15 cellular contexts compared by ENCODE assay signal in genomic region chr22:41354979-41355378, GRCh38. TPM values are rescaled to one million over a fixed set of nuclear protein-coding genes. Genes with fewer than 3 reads are reported as not detected.
DNase-seq lines count a peak whose midpoint lies in the region; ATAC-seq and TF ChIP-seq lines count a peak whose summit lies in the region.
"Had no signal": no experiment of that assay in that cellular context is flagged by ENCODE, and none has a peak within 500 bp of the region (broad histone marks: within the 10 kb centered on the region; RNA-seq: fewer than 3 reads in every experiment).

No MANE protein-coding gene starts in this region.

- H3K4me1 ChIP-seq in neuronal stem cell (ENCODE audit: control insufficient read depth in 2 of 2, insufficient read depth in 1 of 2, low read depth in 1 of 2, low read length in 2 of 2), result peaks cover under 1 to 8% of the 10 kb centered on the region in 2 donors
- H3K4me1 ChIP-seq in effector memory CD4-positive, alpha-beta T cell (ENCODE audit: control insufficient read depth, insufficient read depth, low read length, poor library complexity, severe bottlenecking), result no peaks in the 10 kb centered on the region

- no peak for ATAC-seq in activated naive CD4-positive, alpha-beta T cell treated with anti-CD3 and anti-CD28 coated beads, Interleukin-2, amount 50 U/mL, for 72 hours
- no peak for ATAC-seq in WTC11
- ATAC-seq: CD8-positive, alpha-beta T cell had no signal

- H3K27me3 Mint-ChIP-seq in activated naive CD4-positive, alpha-beta T cell treated with anti-CD3 and anti-CD28 coated beads for 36 hours (ENCODE audit: low read depth), result no peaks in the 10 kb centered on the region
- H3K27me3 Mint-ChIP-seq in WTC11 (ENCODE audit: low read depth), result no peaks in the 10 kb centered on the region

- no peaks in the 10 kb centered on the region for H3K4me1 Mint-ChIP-seq in activated naive CD4-positive, alpha-beta T cell treated with anti-CD3 and anti-CD28 coated beads for 36 hours (ENCODE audit: low read depth)
- H3K4me1 Mint-ChIP-seq in WTC11, result peaks cover 7% of the 10 kb centered on the region
- H3K4me1 Mint-ChIP-seq: CD14-positive monocyte had no signal

- no peak overlapping the region for H4K91ac ChIP-seq in neuronal stem cell (ENCODE audit: low read depth, low read length, poor library complexity)

- no peak overlapping the region for H2BK15ac ChIP-seq in neuronal stem cell (ENCODE audit: low read length)

- no peak overlapping the region for H2AK5ac ChIP-seq in neuronal stem cell (ENCODE audit: low read depth, low read length)

- no peak overlapping the region for H2BK12ac ChIP-seq in neuronal stem cell (ENCODE audit: low read length)

- H3K36me3 Mint-ChIP-seq in activated naive CD4-positive, alpha-beta T cell treated with anti-CD3 and anti-CD28 coated beads, Interleukin-2, amount 50 U/mL, for 72 hours, result no peaks in the 10 kb centered on the region
- peaks cover 13% of the 10 kb centered on the region for H3K36me3 Mint-ChIP-seq in activated naive CD4-positive, alpha-beta T cell treated with anti-CD3 and anti-CD28 coated beads for 36 hours (ENCODE audit: low read depth)
- H3K36me3 Mint-ChIP-seq in WTC11, result peaks cover 25% of the 10 kb centered on the region

- H3K23ac ChIP-seq in neuronal stem cell (ENCODE audit: low read depth, low read length, poor library complexity), result no peak overlapping the region

- H3K79me1 ChIP-seq in neuronal stem cell (ENCODE audit: low read depth, low read length), result peaks cover 4% of the 10 kb centered on the region

- H3K36me3 ChIP-seq in neuronal stem cell (replicated peaks in 1 of 2; ENCODE audit: control insufficient read depth in 2 of 2, insufficient read depth in 2 of 2, low read length in 2 of 2), result peaks cover 55 to 90% of the 10 kb centered on the region in 2 donors
- peaks cover 67% of the 10 kb centered on the region for H3K36me3 ChIP-seq in effector memory CD4-positive, alpha-beta T cell (ENCODE audit: control insufficient read depth, insufficient read depth, low read length)

- no peak overlapping the region for H3K18ac ChIP-seq in neuronal stem cell (ENCODE audit: low read length)

- no peaks in the 10 kb centered on the region for H3K9me3 Mint-ChIP-seq in activated naive CD4-positive, alpha-beta T cell treated with anti-CD3 and anti-CD28 coated beads, Interleukin-2, amount 50 U/mL, for 72 hours
- no peaks in the 10 kb centered on the region for H3K9me3 Mint-ChIP-seq in activated naive CD4-positive, alpha-beta T cell treated with anti-CD3 and anti-CD28 coated beads for 36 hours
- H3K9me3 Mint-ChIP-seq in WTC11, result no peaks in the 10 kb centered on the region
- H3K9me3 Mint-ChIP-seq: CD8-positive, alpha-beta T cell had no signal

- no peak overlapping the region for H3K4me3 ChIP-seq in neuronal stem cell (ENCODE audit: low read length in 2 of 2)
- H3K4me3 ChIP-seq in effector memory CD4-positive, alpha-beta T cell (ENCODE audit: insufficient read depth, low read depth, low read length, poor library complexity, severe bottlenecking), result no peak overlapping the region

- WGBS in neuronal stem cell (ENCODE audit: extremely low coverage in 2 of 2, insufficient read length in 2 of 2, insufficient replicate concordance in 1 of 2), 2 donors, result no CpG with 5 or more reads among the region's 10 CpGs

- H3K4me2 ChIP-seq in neuronal stem cell (ENCODE audit: insufficient read depth, low read length, poor library complexity, severe bottlenecking), result no peak overlapping the region

- no peak for DNase-seq in activated naive CD4-positive, alpha-beta T cell treated with anti-CD3 and anti-CD28 coated beads, Interleukin-2, amount 50 U/mL, for 72 hours (ENCODE audit: low spot score in 2 of 2)
- no peak for DNase-seq in activated naive CD4-positive, alpha-beta T cell treated with anti-CD3 and anti-CD28 coated beads for 36 hours
- DNase-seq in WTC11 (ENCODE audit: low spot score), result no peak
- no peak for DNase-seq in neuronal stem cell (ENCODE audit: low spot score)
- no peak for DNase-seq in effector memory CD4-positive, alpha-beta T cell
- no peak for DNase-seq in caudate nucleus (lab: John Stamatoyannopoulos, UW)
- DNase-seq in RPMI8226, result no peak
- DNase-seq: CD8-positive, alpha-beta T cell; COR-L47; DMS53; GF-D8; GOT3; HCEC 1CT had no signal

- H3K4me3 Mint-ChIP-seq in activated naive CD4-positive, alpha-beta T cell treated with anti-CD3 and anti-CD28 coated beads for 36 hours, result no peak overlapping the region
- no peak overlapping the region for H3K4me3 Mint-ChIP-seq in WTC11
- H3K4me3 Mint-ChIP-seq: CD14-positive monocyte; CD8-positive, alpha-beta T cell had no signal

- TF ChIP-seq CTCF in WTC11 (IDR thresholded peaks at IDR 0.05), result no peak

- H3K27me3 ChIP-seq in neuronal stem cell (ENCODE audit: control insufficient read depth in 3 of 3, insufficient read depth in 3 of 3, low read depth in 1 of 3, low read length in 3 of 3), result no peaks in the 10 kb centered on the region
- no peaks in the 10 kb centered on the region for H3K27me3 ChIP-seq in effector memory CD4-positive, alpha-beta T cell (replicated peaks; ENCODE audit: control insufficient read depth, insufficient read depth, low read length, poor library complexity, severe bottlenecking)

- intact Hi-C loops in activated naive CD4-positive, alpha-beta T cell treated with anti-CD3 and anti-CD28 coated beads for 36 hours (cut with micrococcal nuclease), result no loop called here

- POLR2A ChIA-PET in WTC11 (lab: Charles Lee), result no interaction called here

- no peak overlapping the region for H3K14ac ChIP-seq in neuronal stem cell (ENCODE audit: low read length)

- H3K27ac ChIP-seq in neuronal stem cell (replicated peaks; ENCODE audit: low read length) (no peak overlapping the region), caudate nucleus (ENCODE audit: low read depth, low read length) (no peak overlapping the region)
- H3K27ac ChIP-seq in effector memory CD4-positive, alpha-beta T cell (ENCODE audit: insufficient read depth, low read length, poor library complexity, severe bottlenecking), result no peak overlapping the region
- H3K27ac ChIP-seq: 22Rv1 had no signal

- no peak overlapping the region for H3K9ac ChIP-seq in neuronal stem cell (ENCODE audit: low read depth, low read length, poor library complexity)

- no peak overlapping the region for H2AFZ ChIP-seq in neuronal stem cell (ENCODE audit: low read length)

- peak overlapping the region; percentile 77 for H2BK5ac ChIP-seq in neuronal stem cell (ENCODE audit: low read length)

- H4K8ac ChIP-seq in neuronal stem cell (ENCODE audit: low read depth, low read length), result no peak overlapping the region

- no peaks in the 10 kb centered on the region for H3K9me3 ChIP-seq in neuronal stem cell (replicated peaks in 1 of 2; ENCODE audit: control insufficient read depth in 2 of 2, insufficient read depth in 1 of 2, low read depth in 1 of 2, low read length in 2 of 2)
- H3K9me3 ChIP-seq in effector memory CD4-positive, alpha-beta T cell (ENCODE audit: control insufficient read depth, low read length), result no peaks in the 10 kb centered on the region

- no peak overlapping the region for H2BK120ac ChIP-seq in neuronal stem cell (ENCODE audit: low read depth, low read length)

- H3K4ac ChIP-seq in neuronal stem cell (ENCODE audit: low read length), result no peak overlapping the region

- CTCF ChIA-PET in activated naive CD4-positive, alpha-beta T cell treated with anti-CD3 and anti-CD28 coated beads for 36 hours (lab: Charles Lee), result no interaction called here
- CTCF ChIA-PET in WTC11 (lab: Charles Lee), result no interaction called here

- peak overlapping the region; percentile 24 to 82 for H3K27ac Mint-ChIP-seq in activated naive CD4-positive, alpha-beta T cell treated with anti-CD3 and anti-CD28 coated beads, Interleukin-2, amount 50 U/mL, for 72 hours
- no peak overlapping the region for H3K27ac Mint-ChIP-seq in activated naive CD4-positive, alpha-beta T cell treated with anti-CD3 and anti-CD28 coated beads for 36 hours
- 0 out of 2 replicates have a peak overlapping the region, but pooled peaks have one; percentile 41 for H3K27ac Mint-ChIP-seq in WTC11
- H3K27ac Mint-ChIP-seq: CD8-positive, alpha-beta T cell had no signal

TF ChIP-seq in WTC11, 78 proteins besides CTCF, POLR2A, EP300 and RAD21 (continues in another document):
- TF ChIP-seq TCF7 (CRISPR knock-in tag; IDR thresholded peaks at IDR 0.05; ENCODE audit: low read depth) (no peak), IRF2 (CRISPR knock-in tag; IDR thresholded peaks at IDR 0.05; ENCODE audit: borderline replicate concordance, low read depth) (no peak), MXD4 (CRISPR knock-in tag; IDR thresholded peaks at IDR 0.05; ENCODE audit: borderline replicate concordance) (no peak), ERG (CRISPR knock-in tag; IDR thresholded peaks at IDR 0.05) (no peak)

RNA-seq across cellular contexts. Expression of gene TEF, which starts 26.8 kb away (rescaled TPM):
- 10 to 100 TPM in 1 of 2 donors, 1 to 10 TPM in 1; 1.9 to 15.8 TPM for total RNA-seq in activated naive CD4-positive, alpha-beta T cell treated with anti-CD3 and anti-CD28 coated beads, Interleukin-2, amount 50 U/mL, for 72 hours
- total RNA-seq in activated naive CD4-positive, alpha-beta T cell treated with anti-CD3 and anti-CD28 coated beads for 36 hours, result 1 to 10 TPM; 1.7 to 1.9 TPM
- 9.8 to 12.0 TPM (median 10.2 TPM) in 3 replicates for total RNA-seq in WTC11 (2021)
- polyA plus RNA-seq in neuronal stem cell (2013, experiment 1 of 2), result 15.1 TPM
- 15.8 TPM for polyA plus RNA-seq in neuronal stem cell (2013, experiment 2 of 2)

RNA-seq across cellular contexts. Expression of gene ZC3H7B, which starts 53.7 kb away (rescaled TPM):
- total RNA-seq in activated naive CD4-positive, alpha-beta T cell treated with anti-CD3 and anti-CD28 coated beads, Interleukin-2, amount 50 U/mL, for 72 hours, result 10 to 100 TPM; 19.4 to 48.7 TPM
- total RNA-seq in activated naive CD4-positive, alpha-beta T cell treated with anti-CD3 and anti-CD28 coated beads for 36 hours, result 10 to 100 TPM; 30.0 to 30.3 TPM
- 61.6 to 64.7 TPM (median 64.7 TPM) in 3 replicates for total RNA-seq in WTC11 (2021)
- polyA plus RNA-seq in neuronal stem cell (2013, experiment 1 of 2), result 38.6 TPM
- 38.4 TPM for polyA plus RNA-seq in neuronal stem cell (2013, experiment 2 of 2)
